In the genomic region with DNA sequence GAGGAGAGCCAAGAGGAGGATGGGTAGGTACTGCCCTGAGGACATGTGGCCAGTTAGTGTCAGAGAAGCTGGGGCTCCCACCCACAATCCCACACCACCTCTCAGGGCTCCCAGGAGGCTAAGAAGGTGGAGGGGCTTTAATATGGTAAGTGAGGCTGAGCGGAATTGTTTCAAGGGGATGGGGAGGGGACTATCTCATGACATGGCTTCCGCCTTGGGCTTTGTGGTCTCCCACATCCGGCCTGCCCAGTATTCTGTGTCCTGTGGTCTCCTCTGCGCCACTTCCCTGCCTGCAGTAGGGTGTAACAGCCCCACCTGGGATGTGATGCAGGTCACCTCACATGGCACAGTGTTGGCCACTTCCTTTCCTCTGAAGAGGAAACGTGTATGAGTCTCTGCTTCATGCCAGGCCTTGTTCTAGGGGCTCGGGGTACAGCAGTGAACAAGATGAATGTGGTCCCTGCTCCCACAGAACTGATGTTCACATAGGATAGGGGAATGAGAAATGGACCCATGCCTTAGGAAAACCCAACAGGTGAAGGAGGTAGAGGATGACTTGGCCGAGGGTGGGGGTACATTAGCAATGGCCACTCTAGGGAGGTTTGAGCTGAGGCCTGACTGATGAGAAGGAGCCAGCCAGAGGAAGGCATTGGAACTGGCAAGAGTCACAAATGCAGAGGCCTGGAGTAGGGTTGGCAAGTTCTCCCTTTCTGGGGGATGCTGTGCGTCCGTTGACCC, we compare ENCODE assay signal across 8 cellular contexts. TPM values are rescaled to one million over a fixed set of nuclear protein-coding genes. Genes with fewer than 3 reads are reported as not detected.
DNase-seq lines count a peak whose midpoint lies in the region; ATAC-seq and FAIRE-seq lines count a peak whose summit lies in the region.

No MANE protein-coding gene starts in this region.

- ATAC-seq in HG03095 (IDR thresholded peaks at IDR 0.05; ENCODE audit: unreplicated experiment), result peak; percentile 43
- no peak for ATAC-seq in left ventricle myocardium superior
- ATAC-seq in stimulated activated naive CD8-positive, alpha-beta T cell treated with anti-CD3 and anti-CD28 coated beads, Interleukin-15, amount 100 ng/mL, for 72 hours, result peak; percentile 95
- ATAC-seq in HG03521 (IDR thresholded peaks at IDR 0.05; ENCODE audit: unreplicated experiment), result no peak

- peak overlapping the region in 1 of 2 donors; percentile 45 for H3K4me3 Mint-ChIP-seq in stimulated activated naive CD8-positive, alpha-beta T cell treated with anti-CD3 and anti-CD28 coated beads, Interleukin-15, amount 100 ng/mL, for 72 hours

- H3K9me3 Mint-ChIP-seq in stimulated activated naive CD8-positive, alpha-beta T cell treated with anti-CD3 and anti-CD28 coated beads, Interleukin-15, amount 100 ng/mL, for 72 hours, result peaks cover 14 to 26% of the 10 kb centered on the region in 2 donors

- H3K9ac ChIP-seq in BLaER1 treated with 17β-estradiol and CSF1 and Interleukin-3, amounts not matched to agents 10 nM and 100 nM, result peak overlapping the region in 5 of 11 experiments; percentile 3 to 45 (median 11); a peak in 4 of 22 replicates

- intact Hi-C loops in left ventricle myocardium superior (cut with micrococcal nuclease), result no loop called here

- H3K4me3 ChIP-seq in BLaER1 treated with 17β-estradiol and CSF1 and Interleukin-3, amounts not matched to agents 10 nM and 100 nM, result peak overlapping the region; percentile 20 to 94 (median 80); a peak in 11 of 20 replicates

- H3K27ac ChIP-seq in BLaER1 treated with 17β-estradiol and CSF1 and Interleukin-3, amounts not matched to agents 10 nM and 100 nM, result peak overlapping the region in 10 of 11 experiments; percentile 33 to 87 (median 68); a peak in 18 of 22 replicates

- H3K4me1 Mint-ChIP-seq in stimulated activated naive CD8-positive, alpha-beta T cell treated with anti-CD3 and anti-CD28 coated beads, Interleukin-15, amount 100 ng/mL, for 72 hours, result peaks cover 44% of the 10 kb centered on the region

- peaks cover 25 to 85% (median 61%) of the 10 kb centered on the region in 10 experiments for H3K4me1 ChIP-seq in BLaER1 treated with 17β-estradiol and CSF1 and Interleukin-3, amounts not matched to agents 10 nM and 100 nM

- no peak for FAIRE-seq in frontal cortex (lab: Jason Lieb, UNC)

- no peaks in the 10 kb centered on the region for H3K27me3 Mint-ChIP-seq in stimulated activated naive CD8-positive, alpha-beta T cell treated with anti-CD3 and anti-CD28 coated beads, Interleukin-15, amount 100 ng/mL, for 72 hours

- peaks cover 12 to 22% (median 18%) of the 10 kb centered on the region in 11 experiments; a peak in 20 of 22 replicates for H3K9me3 ChIP-seq in BLaER1 treated with 17β-estradiol and CSF1 and Interleukin-3, amounts not matched to agents 10 nM and 100 nM (replicated peaks in 1 of 11)

- peaks cover 0 to 16% (median 0%) of the 10 kb centered on the region in 11 experiments; a peak in 6 of 22 replicates for H3K27me3 ChIP-seq in BLaER1 treated with 17β-estradiol and CSF1 and Interleukin-3, amounts not matched to agents 10 nM and 100 nM

- H3K4me2 ChIP-seq in BLaER1 treated with 17β-estradiol and CSF1 and Interleukin-3, amounts not matched to agents 10 nM and 100 nM, result peak overlapping the region; percentile 94 to 100 (median 99)

- peak overlapping the region; percentile 86 to 96 for H3K27ac Mint-ChIP-seq in stimulated activated naive CD8-positive, alpha-beta T cell treated with anti-CD3 and anti-CD28 coated beads, Interleukin-15, amount 100 ng/mL, for 72 hours

- peaks cover 0 to 35% (median 19%) of the 10 kb centered on the region in 11 experiments; a peak in 17 of 22 replicates for H3K36me3 ChIP-seq in BLaER1 treated with 17β-estradiol and CSF1 and Interleukin-3, amounts not matched to agents 10 nM and 100 nM

- H4K20me1 ChIP-seq in BLaER1 treated with 17β-estradiol and CSF1 and Interleukin-3, amounts not matched to agents 10 nM and 100 nM, result peaks cover 0 to 49% (median 17%) of the 10 kb centered on the region in 11 experiments; a peak in 15 of 22 replicates

- DNase-seq in activated CD4-positive, alpha-beta T cell treated with anti-CD3 and anti-CD28 coated beads for 48 hours, result peak; percentile 79
- peak; percentile 39 for DNase-seq in left ventricle myocardium superior
- DNase-seq in stimulated activated naive CD8-positive, alpha-beta T cell treated with anti-CD3 and anti-CD28 coated beads, Interleukin-15, amount 100 ng/mL, for 72 hours, result peak; percentile 65 to 92
- DNase-seq in NCI-H1930 (lab: John Stamatoyannopoulos, UW), result no peak
- DNase-seq in frontal cortex (ENCODE audit: low spot score in 2 of 2), result no peak

RNA-seq across cellular contexts. Expression of a gene that starts 3.2 kb away (rescaled TPM):
- total RNA-seq in left ventricle myocardium superior (13.5 TPM), frontal cortex (21.6 TPM)

RNA-seq across cellular contexts. Expression of a gene that starts 14.2 kb away (rescaled TPM):
- 42.3 TPM for total RNA-seq in left ventricle myocardium superior
- 21.2 TPM for total RNA-seq in frontal cortex

RNA-seq across cellular contexts. Expression of a gene that starts 18.4 kb away (rescaled TPM):
- total RNA-seq in left ventricle myocardium superior (96.9 TPM), frontal cortex (58.7 TPM)

Comparison
In these comparisons a context has a peak if more than half of its experiments do, and no peak if none do; other contexts are left out.
1. ATAC-seq: peak in HG03095 (single experiment) and stimulated activated naive CD8-positive, alpha-beta T cell treated with anti-CD3 and anti-CD28 coated beads, Interleukin-15, amount 100 ng/mL, for 72 hours (single experiment); none in left ventricle myocardium superior (single experiment) and HG03521 (single experiment).
2. DNase-seq: peak in activated CD4-positive, alpha-beta T cell treated with anti-CD3 and anti-CD28 coated beads for 48 hours (single experiment), left ventricle myocardium superior (single experiment) and stimulated activated naive CD8-positive, alpha-beta T cell treated with anti-CD3 and anti-CD28 coated beads, Interleukin-15, amount 100 ng/mL, for 72 hours (2 of 2); none in NCI-H1930 (0 of 2) and frontal cortex (0 of 2).